In genomic region chr14:100156776-100157175, GRCh38 we compare ENCODE assay signal across 1 cellular context.
A peak's percentile ranks its signal among the peaks of the same experiment; 100 is the strongest.
TF ChIP-seq lines count a peak whose summit lies in the region.

No MANE protein-coding gene starts in this region.

TF ChIP-seq in K562, 482 proteins besides CTCF, POLR2A, EP300 and RAD21:
- TF ChIP-seq EGR1 (conservative IDR thresholded peaks at IDR 0.05) = no peak
- TF ChIP-seq ZFP36 (IDR thresholded peaks at IDR 0.05; ENCODE audit: low read depth, low read length, partially characterized antibody) = peak; percentile 66
